Comparison of ENCODE assay signal across 15 cellular contexts in the genomic region with DNA sequence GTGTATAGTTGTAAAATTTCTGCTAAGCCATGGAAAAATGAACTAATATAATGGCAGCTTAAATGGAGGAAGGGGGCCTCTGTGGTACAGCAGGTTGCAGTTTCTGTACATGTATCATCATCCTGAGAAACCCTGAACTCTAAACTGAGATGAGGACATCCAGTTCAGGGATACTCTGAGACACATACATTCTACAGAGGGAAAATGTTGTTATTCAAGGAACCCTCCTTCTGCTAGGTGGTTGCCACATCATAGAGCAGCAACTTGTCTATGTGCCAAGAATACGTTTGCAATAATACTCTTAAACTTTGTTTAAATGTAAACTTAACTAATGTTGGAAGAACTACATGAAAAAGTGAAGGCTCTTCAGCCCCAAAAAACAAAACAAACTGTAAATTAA. TPM values are rescaled to one million over a fixed set of nuclear protein-coding genes. Genes with fewer than 3 reads are reported as not detected.
"Had no signal": no experiment of that assay in that cellular context is flagged by ENCODE, and none has a peak within 500 bp of the region (broad histone marks: within the 10 kb centered on the region; RNA-seq: fewer than 3 reads in every experiment).

No MANE protein-coding gene starts in this region.

- ATAC-seq: activated T-cell treated with anti-CD3 and anti-CD28 coated beads, Interleukin-2, amount 50 U/mL, for 4 hours; left lung; psoas muscle had no signal

- H3K27ac ChIP-seq: breast epithelium, left lung, psoas muscle, vagina had no signal

- H3K36me3 ChIP-seq: breast epithelium, esophagus squamous epithelium, left lung, vagina had no signal

- H3K4me3 ChIP-seq: breast epithelium, left lung, psoas muscle had no signal

- H3K4me1 ChIP-seq: psoas muscle had no signal

- H3K9me3 ChIP-seq: breast epithelium, esophagus squamous epithelium, left lung, psoas muscle, vagina had no signal

- DNase-seq: activated CD4-positive, alpha-beta memory T cell treated with anti-CD3 and anti-CD28 coated beads for 36 hours; activated CD4-positive, alpha-beta T cell treated with anti-CD3 and anti-CD28 coated beads for 1 hour; activated effector memory CD4-positive, alpha-beta T cell treated with anti-CD3 and anti-CD28 coated beads, Interleukin-2, amount 50 U/mL, for 16 hours; activated T-cell treated with anti-CD3 and anti-CD28 coated beads, Interleukin-2, amount 50 U/mL, for 4 hours; esophagus squamous epithelium; foreskin fibroblast; islet precursor cell; left lung; occipital lobe; psoas muscle; stimulated activated CD4-positive, alpha-beta T cell treated with anti-CD3 and anti-CD28 coated beads, Interleukin-15, amount 100 ng/mL, for 24 hours; stimulated activated CD4-positive, alpha-beta T cell treated with anti-CD3 and anti-CD28 coated beads, Interleukin-4, amount 100 ng/mL, for 24 hours; T-helper 9 cell had no signal

- H3K27me3 ChIP-seq: vagina had no signal

RNA-seq across cellular contexts. Expression of gene TENM2, which starts 1.8 kb away (rescaled TPM):
- total RNA-seq: activated CD4-positive, alpha-beta memory T cell treated with anti-CD3 and anti-CD28 coated beads for 36 hours had no signal
